In genomic region chr11:8544807-8545206, GRCh38 we compare ENCODE assay signal across 34 cellular contexts.
"Had no signal": no experiment of that assay in that cellular context is flagged by ENCODE, and none has a peak within 500 bp of the region (broad histone marks: within the 10 kb centered on the region; RNA-seq: fewer than 3 reads in every experiment).

No MANE protein-coding gene starts in this region.

- H3K4me1 Mint-ChIP-seq: activated B cell treated with CpG ODN at 0.5 μM for 24 hours; activated CD4-positive, alpha-beta T cell treated with anti-CD3 and anti-CD28 coated beads, Interleukin-2, amount 10 ng/mL, durations not matched to agents 24 days and 14 days; activated naive CD8-positive, alpha-beta T cell treated with anti-CD3 and anti-CD28 coated beads for 36 hours; activated T-helper 17 cell treated with anti-CD3 and anti-CD28 coated beads, Interleukin-2, amount 50 U/mL, for 72 hours; central memory CD8-positive, alpha-beta T cell had no signal

- H3K4me3 ChIP-seq: adrenal gland, cardiac muscle cell, colonic mucosa had no signal

- H3K4me1 ChIP-seq: adrenal gland, colonic mucosa had no signal

- DNase-seq: activated B cell treated with CpG ODN at 0.5 μM for 24 hours; activated CD4-positive, alpha-beta memory T cell treated with anti-CD3 and anti-CD28 coated beads for 36 hours; activated CD4-positive, alpha-beta T cell treated with anti-CD3 and anti-CD28 coated beads for 4 hours; activated CD4-positive, alpha-beta T cell treated with anti-CD3 and anti-CD28 coated beads, Interleukin-2, amount 10 ng/mL, durations not matched to agents 24 days and 14 days; activated CD4-positive, alpha-beta T cell treated with anti-CD3 and anti-CD28 coated beads, Interleukin-2, amount 50 U/mL, for 1 hour; activated CD4-positive, alpha-beta T cell treated with anti-CD3 and anti-CD28 coated beads, Interleukin-2, amount 50 U/mL, for 4 hours; activated CD4-positive, CD25-positive, alpha-beta regulatory T cell treated with anti-CD3 and anti-CD28 coated beads, Interleukin-2, amount 50 U/mL, for 72 hours; activated CD8-positive, alpha-beta memory T cell treated with anti-CD3 and anti-CD28 coated beads, Interleukin-2, amount 50 U/mL, for 4 hours; activated CD8-positive, alpha-beta T cell treated with anti-CD3 and anti-CD28 coated beads for 36 hours; activated effector memory CD4-positive, alpha-beta T cell treated with anti-CD3 and anti-CD28 coated beads, Interleukin-2, amount 50 U/mL, for 16 hours; activated gamma-delta T cell treated with Interleukin-2 at 50 U/mL for 16 hours; activated naive CD4-positive, alpha-beta T cell; activated naive CD4-positive, alpha-beta T cell treated with anti-CD3 and anti-CD28 coated beads for 36 hours; activated naive CD4-positive, alpha-beta T cell treated with anti-CD3 and anti-CD28 coated beads, Interleukin-2, amount 50 U/mL, for 16 hours; activated naive CD8-positive, alpha-beta T cell treated with anti-CD3 and anti-CD28 coated beads for 36 hours; activated T-cell treated with anti-CD3 and anti-CD28 coated beads for 4 hours; activated T-cell treated with anti-CD3 and anti-CD28 coated beads, Interleukin-2, amount 50 U/mL, for 1 hour; activated T-cell treated with anti-CD3 and anti-CD28 coated beads, Interleukin-2, amount 50 U/mL, for 4 hours; activated T-cell treated with anti-CD3 and anti-CD28 coated beads, Interleukin-2, amount 50 U/mL, for 72 hours; adrenal gland; amniotic stem cell; aorta; caudate nucleus; cerebellar nuclear complex; colonic mucosa; T-helper 9 cell had no signal

- H3K27ac ChIP-seq: adrenal gland, cardiac muscle cell, colonic mucosa, VCaP had no signal

- H3K27me3 ChIP-seq: adrenal gland, cardiac muscle cell, colonic mucosa had no signal

- H3K27me3 Mint-ChIP-seq: activated B cell treated with CpG ODN at 0.5 μM for 24 hours; activated CD8-positive, alpha-beta T cell treated with anti-CD3 and anti-CD28 coated beads for 36 hours had no signal

- H3K36me3 ChIP-seq: adrenal gland, cardiac muscle cell, colonic mucosa had no signal

- H3K4me3 Mint-ChIP-seq: activated B cell treated with CpG ODN at 0.5 μM for 24 hours; activated CD4-positive, alpha-beta memory T cell treated with anti-CD3 and anti-CD28 coated beads for 36 hours; activated CD4-positive, alpha-beta T cell treated with anti-CD3 and anti-CD28 coated beads, Interleukin-2, amount 10 ng/mL, durations not matched to agents 24 days and 14 days; activated CD8-positive, alpha-beta T cell treated with anti-CD3 and anti-CD28 coated beads for 36 hours; activated naive CD4-positive, alpha-beta T cell treated with anti-CD3 and anti-CD28 coated beads for 36 hours; activated naive CD8-positive, alpha-beta T cell treated with anti-CD3 and anti-CD28 coated beads for 36 hours; activated T-cell treated with anti-CD3 and anti-CD28 coated beads, Interleukin-2, amount 50 U/mL, for 4 hours; activated T-cell treated with anti-CD3 and anti-CD28 coated beads, Interleukin-2, amount 50 U/mL, for 72 hours; activated T-helper 1 cell treated with anti-CD3 and anti-CD28 coated beads, Interleukin-12 subunit alpha, Interleukin-12 subunit beta, Interleukin-2, Interleukin-4 antibody, amounts not matched to agents 30 ng/mL and 10 ng/mL and 1 ng/mL, durations not matched to agents 14 hours and 24 hours and 36 hours; activated T-helper 17 cell treated with anti-CD3 and anti-CD28 coated beads, Interleukin-2, amount 50 U/mL, for 72 hours; brain; central memory CD8-positive, alpha-beta T cell; T-helper 2 cell treated with Interferon-gamma antibody and Interleukin-4, amounts not matched to agents 5 μg/mL and 100 μg/mL, for 36 hours had no signal

- H3K9me3 ChIP-seq: adrenal gland, colonic mucosa had no signal

- H3K36me3 Mint-ChIP-seq: activated CD4-positive, alpha-beta memory T cell treated with anti-CD3 and anti-CD28 coated beads for 36 hours; activated naive CD4-positive, alpha-beta T cell treated with anti-CD3 and anti-CD28 coated beads, Interleukin-2, amount 50 U/mL, for 72 hours; activated naive CD8-positive, alpha-beta T cell treated with anti-CD3 and anti-CD28 coated beads for 36 hours had no signal

- H3K27ac Mint-ChIP-seq: activated B cell treated with CpG ODN at 0.5 μM for 24 hours; activated CD4-positive, alpha-beta memory T cell treated with anti-CD3 and anti-CD28 coated beads for 36 hours; activated CD4-positive, alpha-beta T cell treated with anti-CD3 and anti-CD28 coated beads, Interleukin-2, amount 10 ng/mL, durations not matched to agents 24 days and 14 days; activated CD8-positive, alpha-beta T cell treated with anti-CD3 and anti-CD28 coated beads for 36 hours; activated naive CD4-positive, alpha-beta T cell treated with anti-CD3 and anti-CD28 coated beads for 36 hours; activated naive CD4-positive, alpha-beta T cell treated with anti-CD3 and anti-CD28 coated beads, Interleukin-2, amount 50 U/mL, for 72 hours; activated naive CD8-positive, alpha-beta T cell treated with anti-CD3 and anti-CD28 coated beads for 36 hours; activated T-cell treated with anti-CD3 and anti-CD28 coated beads, Interleukin-2, amount 50 U/mL, for 72 hours; activated T-helper 1 cell treated with anti-CD3 and anti-CD28 coated beads, Interleukin-12 subunit alpha, Interleukin-12 subunit beta, Interleukin-2, Interleukin-4 antibody, amounts not matched to agents 30 ng/mL and 10 ng/mL and 1 ng/mL, durations not matched to agents 14 hours and 24 hours and 36 hours; activated T-helper 17 cell treated with anti-CD3 and anti-CD28 coated beads, Interleukin-2, amount 50 U/mL, for 72 hours; brain; T-helper 2 cell treated with Interferon-gamma antibody and Interleukin-4, amounts not matched to agents 5 μg/mL and 100 μg/mL, for 36 hours had no signal

- H3K9me3 Mint-ChIP-seq: activated CD4-positive, alpha-beta T cell treated with anti-CD3 and anti-CD28 coated beads, Interleukin-2, amount 10 ng/mL, durations not matched to agents 24 days and 14 days; activated naive CD4-positive, alpha-beta T cell treated with anti-CD3 and anti-CD28 coated beads, Interleukin-2, amount 50 U/mL, for 72 hours; activated T-cell treated with anti-CD3 and anti-CD28 coated beads, Interleukin-2, amount 50 U/mL, for 4 hours; activated T-helper 1 cell treated with anti-CD3 and anti-CD28 coated beads, Interleukin-12 subunit alpha, Interleukin-12 subunit beta, Interleukin-2, Interleukin-4 antibody, amounts not matched to agents 30 ng/mL and 10 ng/mL and 1 ng/mL, durations not matched to agents 14 hours and 24 hours and 36 hours; activated T-helper 17 cell treated with anti-CD3 and anti-CD28 coated beads, Interleukin-2, amount 50 U/mL, for 72 hours; central memory CD8-positive, alpha-beta T cell; T-helper 2 cell treated with Interferon-gamma antibody and Interleukin-4, amounts not matched to agents 5 μg/mL and 100 μg/mL, for 36 hours had no signal

- ATAC-seq: activated CD8-positive, alpha-beta T cell treated with anti-CD3 and anti-CD28 coated beads for 36 hours; activated naive CD4-positive, alpha-beta T cell treated with anti-CD3 and anti-CD28 coated beads, Interleukin-2, amount 50 U/mL, for 72 hours; activated T-cell treated with anti-CD3 and anti-CD28 coated beads, Interleukin-2, amount 50 U/mL, for 4 hours; activated T-cell treated with anti-CD3 and anti-CD28 coated beads, Interleukin-2, amount 50 U/mL, for 72 hours; activated T-helper 17 cell treated with anti-CD3 and anti-CD28 coated beads, Interleukin-2, amount 50 U/mL, for 72 hours had no signal
